Comparison of ENCODE assay signal across 2 cellular contexts in genomic region chr15:39788108-39788507, GRCh38.
TF ChIP-seq lines count a peak whose summit lies in the region.

No MANE protein-coding gene starts in this region.

TF ChIP-seq in SK-N-SH treated with all-trans-retinoic acid at 6 μM for 48 hours, 23 proteins besides CTCF, POLR2A, EP300 and RAD21 (continued from another document):
- TF ChIP-seq PATZ1 (CRISPR knock-in tag; IDR thresholded peaks at IDR 0.05; ENCODE audit: borderline replicate concordance) (no peak), ARNTL (CRISPR knock-in tag; IDR thresholded peaks at IDR 0.05; ENCODE audit: borderline replicate concordance, low read depth) (no peak), ZC3H10 (CRISPR knock-in tag; IDR thresholded peaks at IDR 0.05) (no peak), BACH2 (CRISPR knock-in tag; IDR thresholded peaks at IDR 0.05; ENCODE audit: borderline replicate concordance) (no peak), PPARA (CRISPR knock-in tag; IDR thresholded peaks at IDR 0.05; ENCODE audit: borderline replicate concordance) (no peak), OSR1 (CRISPR knock-in tag; IDR thresholded peaks at IDR 0.05) (no peak), RARB (CRISPR knock-in tag; IDR thresholded peaks at IDR 0.05) (no peak), GLIS3 (CRISPR knock-in tag; IDR thresholded peaks at IDR 0.05) (no peak), ZFP30 (CRISPR knock-in tag; IDR thresholded peaks at IDR 0.05) (no peak), ESRRG (CRISPR knock-in tag; IDR thresholded peaks at IDR 0.05) (no peak), ZNF565 (CRISPR knock-in tag; conservative IDR thresholded peaks at IDR 0.05; ENCODE audit: low read depth) (no peak)
TF ChIP-seq in SK-N-SH treated with all-trans-retinoic acid at 6 μM for 48 hours: peak in this region for 0.

TF ChIP-seq in GM23338, 12 proteins besides CTCF, POLR2A, EP300 and RAD21 (continued from another document):
- TF ChIP-seq ZNF462 (CRISPR knock-in tag; IDR thresholded peaks at IDR 0.05): no peak
